In the genomic region with DNA sequence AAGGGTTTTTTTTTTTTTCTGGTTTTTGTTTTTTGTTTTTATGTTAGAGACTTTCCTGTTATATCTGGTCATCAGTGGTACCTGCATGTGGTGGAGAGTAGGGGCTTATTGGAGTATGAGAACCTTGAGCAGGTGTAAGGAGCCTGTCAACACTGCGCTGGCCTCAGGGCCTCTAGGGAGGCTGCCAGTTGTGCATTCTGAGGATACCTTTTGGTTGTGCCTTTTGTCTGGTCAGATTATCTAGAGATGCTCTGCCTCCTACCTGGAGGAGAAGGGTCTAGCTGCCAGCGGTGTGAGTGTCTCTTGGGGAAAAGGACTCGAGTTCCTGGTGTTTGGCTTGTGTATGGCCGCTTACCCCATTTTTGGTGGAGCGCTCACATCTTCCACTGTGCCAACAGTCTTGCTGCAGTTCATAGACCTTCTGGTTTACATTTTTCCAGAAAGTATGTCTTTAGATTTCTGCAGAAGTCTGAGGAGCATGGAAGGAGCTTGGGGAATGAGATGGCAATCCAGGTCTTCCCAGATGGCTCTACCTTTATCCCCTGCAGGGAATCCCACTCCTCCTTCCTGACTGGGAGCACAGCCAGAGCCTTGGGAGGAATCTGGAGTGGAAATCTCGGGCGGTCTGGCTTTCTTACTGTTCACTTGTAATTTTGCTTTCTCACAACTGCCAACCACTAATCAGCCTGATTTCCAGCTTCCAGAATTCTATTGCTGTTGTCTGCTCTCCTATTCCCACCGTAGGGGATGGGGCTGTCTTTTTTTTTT, we compare ENCODE assay signal across 14 cellular contexts. TPM values are rescaled to one million over a fixed set of nuclear protein-coding genes. Genes with fewer than 3 reads are reported as not detected.
DNase-seq lines count a peak whose midpoint lies in the region; ATAC-seq lines count a peak whose summit lies in the region.
"Had no signal": no experiment of that assay in that cellular context is flagged by ENCODE, and none has a peak within 500 bp of the region (broad histone marks: within the 10 kb centered on the region; RNA-seq: fewer than 3 reads in every experiment).

No MANE protein-coding gene starts in this region.

- H3K4me3 Mint-ChIP-seq in activated naive CD4-positive, alpha-beta T cell treated with anti-CD3 and anti-CD28 coated beads, Interleukin-2, amount 50 U/mL, for 24 hours: peak overlapping the region; percentile 71
- no peak overlapping the region for H3K4me3 Mint-ChIP-seq in T-helper 17 cell
- no peak overlapping the region for H3K4me3 Mint-ChIP-seq in stimulated activated memory B cell treated with anti-CD40 and anti-IgM and Interleukin-4, amounts not matched to agents 10 μg/mL and 1 μg/mL and 100 μg/mL, for 72 hours
- H3K4me3 Mint-ChIP-seq: dendritic cell treated with granulocyte-macrophage colony-stimulating factor and Interleukin-4, amounts not matched to agents 40 ng/mL and 50 ng/mL, for 4 days had no signal

- H3K27me3 Mint-ChIP-seq in activated naive CD4-positive, alpha-beta T cell treated with anti-CD3 and anti-CD28 coated beads, Interleukin-2, amount 50 U/mL, for 24 hours: no peaks in the 10 kb centered on the region
- H3K27me3 Mint-ChIP-seq in T-helper 17 cell: no peaks in the 10 kb centered on the region
- H3K27me3 Mint-ChIP-seq in stimulated activated memory B cell treated with anti-CD40 and anti-IgM and Interleukin-4, amounts not matched to agents 10 μg/mL and 1 μg/mL and 100 μg/mL, for 72 hours: no peaks in the 10 kb centered on the region
- H3K27me3 Mint-ChIP-seq: dendritic cell treated with granulocyte-macrophage colony-stimulating factor and Interleukin-4, amounts not matched to agents 40 ng/mL and 50 ng/mL, for 4 days had no signal

- H3K36me3 Mint-ChIP-seq in activated naive CD4-positive, alpha-beta T cell treated with anti-CD3 and anti-CD28 coated beads, Interleukin-2, amount 50 U/mL, for 24 hours: peaks cover 18% of the 10 kb centered on the region
- peaks cover 10% of the 10 kb centered on the region for H3K36me3 Mint-ChIP-seq in T-helper 17 cell (ENCODE audit: low read depth)
- H3K36me3 Mint-ChIP-seq in stimulated activated memory B cell treated with anti-CD40 and anti-IgM and Interleukin-4, amounts not matched to agents 10 μg/mL and 1 μg/mL and 100 μg/mL, for 72 hours: peaks cover 63% of the 10 kb centered on the region

- peak overlapping the region; percentile 81 for H3K27ac ChIP-seq in epithelial cell of prostate
- H3K27ac ChIP-seq: parathyroid adenoma had no signal

- no peaks in the 10 kb centered on the region for H3K9me3 Mint-ChIP-seq in activated naive CD4-positive, alpha-beta T cell treated with anti-CD3 and anti-CD28 coated beads, Interleukin-2, amount 50 U/mL, for 24 hours
- no peaks in the 10 kb centered on the region for H3K9me3 Mint-ChIP-seq in stimulated activated memory B cell treated with anti-CD40 and anti-IgM and Interleukin-4, amounts not matched to agents 10 μg/mL and 1 μg/mL and 100 μg/mL, for 72 hours
- H3K9me3 Mint-ChIP-seq: dendritic cell treated with granulocyte-macrophage colony-stimulating factor and Interleukin-4, amounts not matched to agents 40 ng/mL and 50 ng/mL, for 4 days had no signal

- no peak for DNase-seq in activated naive CD4-positive, alpha-beta T cell treated with anti-CD3 and anti-CD28 coated beads, Interleukin-2, amount 50 U/mL, for 16 hours
- DNase-seq in T-helper 17 cell: no peak
- no peak for DNase-seq in epithelial cell of prostate (ENCODE audit: low read depth, low spot score)
- DNase-seq in NCI-H2081 treated with DMSO at 0.1 percent for 48 hours (lab: John Stamatoyannopoulos, UW): no peak
- DNase-seq in NCI-H2107 (lab: John Stamatoyannopoulos, UW): no peak
- DNase-seq: mammary epithelial cell, NCI-H2227 treated with DMSO at 0.1 percent for 48 hours, PC-3, upper lobe of right lung had no signal

- H3K4me1 Mint-ChIP-seq in activated naive CD4-positive, alpha-beta T cell treated with anti-CD3 and anti-CD28 coated beads, Interleukin-2, amount 50 U/mL, for 24 hours: peaks cover 71% of the 10 kb centered on the region
- peaks cover 39% of the 10 kb centered on the region for H3K4me1 Mint-ChIP-seq in T-helper 17 cell
- H3K4me1 Mint-ChIP-seq in stimulated activated memory B cell treated with anti-CD40 and anti-IgM and Interleukin-4, amounts not matched to agents 10 μg/mL and 1 μg/mL and 100 μg/mL, for 72 hours: peaks cover 73% of the 10 kb centered on the region

- no peaks in the 10 kb centered on the region for H3K9me3 ChIP-seq in T-helper 17 cell (ENCODE audit: control insufficient read depth, low read length, poor library complexity, severe bottlenecking)
- H3K9me3 ChIP-seq: upper lobe of right lung had no signal

- peak overlapping the region; percentile 95 for H3K27ac Mint-ChIP-seq in activated naive CD4-positive, alpha-beta T cell treated with anti-CD3 and anti-CD28 coated beads, Interleukin-2, amount 50 U/mL, for 24 hours
- H3K27ac Mint-ChIP-seq in T-helper 17 cell: peak overlapping the region; percentile 86
- peak overlapping the region; percentile 61 for H3K27ac Mint-ChIP-seq in stimulated activated memory B cell treated with anti-CD40 and anti-IgM and Interleukin-4, amounts not matched to agents 10 μg/mL and 1 μg/mL and 100 μg/mL, for 72 hours
- H3K27ac Mint-ChIP-seq: dendritic cell treated with granulocyte-macrophage colony-stimulating factor and Interleukin-4, amounts not matched to agents 40 ng/mL and 50 ng/mL, for 4 days had no signal

- ATAC-seq in T-helper 17 cell (no peak), GM18517 (IDR thresholded peaks at IDR 0.05; ENCODE audit: unreplicated experiment) (no peak)
- no peak for ATAC-seq in stimulated activated memory B cell treated with anti-CD40 and anti-IgM and Interleukin-4, amounts not matched to agents 10 μg/mL and 1 μg/mL and 100 μg/mL, for 72 hours
- ATAC-seq: PC-3, upper lobe of right lung had no signal

RNA-seq across cellular contexts. Expression of a gene that starts 49.9 kb away (rescaled TPM):
- 10 to 100 TPM; 65.5 to 67.7 TPM for total RNA-seq in T-helper 17 cell
